Comparison of ENCODE assay signal across 1 cellular context in the genomic region with DNA sequence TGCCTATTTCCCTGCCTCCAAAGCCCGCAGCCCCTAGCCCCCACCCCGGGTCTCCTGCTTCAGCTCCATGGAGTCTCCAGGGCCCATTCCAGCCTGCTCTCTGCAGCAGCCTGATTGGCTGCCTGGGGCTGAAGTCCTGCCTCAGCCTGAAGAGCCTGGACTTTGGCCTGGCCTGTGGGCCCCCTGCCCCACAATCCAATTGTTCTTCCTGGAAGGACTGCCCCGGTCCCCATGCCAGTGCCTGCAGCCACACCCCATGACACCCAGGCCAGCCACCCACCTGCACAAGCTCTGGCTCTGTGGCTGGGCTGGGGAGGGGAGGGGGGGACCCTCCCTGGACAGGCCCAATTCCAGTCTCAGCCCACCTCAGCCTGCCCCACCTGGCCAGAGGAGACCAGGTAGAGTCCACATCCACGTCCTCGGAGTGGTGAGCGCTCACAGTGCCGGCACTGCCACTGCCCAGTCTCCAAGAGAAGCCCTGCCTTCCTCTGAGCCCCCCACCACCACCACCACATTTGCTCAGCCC.
TF ChIP-seq lines count a peak whose summit lies in the region.

No MANE protein-coding gene starts in this region.

TF ChIP-seq in HepG2, 621 proteins besides CTCF, POLR2A, EP300 and RAD21 (continued from another document and continues in another):
- no peak; the same call in 1 of the 2 replicates for TF ChIP-seq ZSCAN31 (CRISPR knock-in tag; IDR thresholded peaks at IDR 0.05; ENCODE audit: low read depth)
- no peak for TF ChIP-seq ZNF672 (CRISPR knock-in tag; IDR thresholded peaks at IDR 0.05)
- TF ChIP-seq POLR2AphosphoS2 (IDR thresholded peaks at IDR 0.05; ENCODE audit: low read depth, low read length): no peak
- TF ChIP-seq CAMTA2 (CRISPR knock-in tag; IDR thresholded peaks at IDR 0.05; ENCODE audit: borderline replicate concordance): no peak; the same call in 1 of the 2 replicates
- no peak for TF ChIP-seq SIN3B (IDR thresholded peaks at IDR 0.05; ENCODE audit: low read length)
- TF ChIP-seq HNRNPUL1 (IDR thresholded peaks at IDR 0.05; ENCODE audit: low read depth, low read length): no peak
- TF ChIP-seq TCF7L2 (IDR thresholded peaks at IDR 0.05; ENCODE audit: low read depth, low read length): no peak
- TF ChIP-seq ZNF691 (CRISPR knock-in tag; IDR thresholded peaks at IDR 0.05; ENCODE audit: borderline replicate concordance, low read depth): no peak
- no peak for TF ChIP-seq ZFP41 (CRISPR knock-in tag; IDR thresholded peaks at IDR 0.05; ENCODE audit: borderline replicate concordance)
- TF ChIP-seq ZNF660 (CRISPR knock-in tag; IDR thresholded peaks at IDR 0.05; ENCODE audit: borderline replicate concordance, low read depth): no peak
- no peak for TF ChIP-seq ZNF235 (CRISPR knock-in tag; IDR thresholded peaks at IDR 0.05; ENCODE audit: borderline replicate concordance)
- 0 out of 2 replicates have a peak, but pooled peaks have one; percentile 12 for TF ChIP-seq GPN1 (CRISPR knock-in tag; IDR thresholded peaks at IDR 0.05; ENCODE audit: borderline replicate concordance)
- no peak for TF ChIP-seq STAT5B (CRISPR knock-in tag; IDR thresholded peaks at IDR 0.05)
- peak; percentile 87 for TF ChIP-seq HDAC2 (CRISPR knock-in tag; IDR thresholded peaks at IDR 0.05)
- TF ChIP-seq ZNF563 (CRISPR knock-in tag; IDR thresholded peaks at IDR 0.05): peak; percentile 52
- TF ChIP-seq, protein P1, sequence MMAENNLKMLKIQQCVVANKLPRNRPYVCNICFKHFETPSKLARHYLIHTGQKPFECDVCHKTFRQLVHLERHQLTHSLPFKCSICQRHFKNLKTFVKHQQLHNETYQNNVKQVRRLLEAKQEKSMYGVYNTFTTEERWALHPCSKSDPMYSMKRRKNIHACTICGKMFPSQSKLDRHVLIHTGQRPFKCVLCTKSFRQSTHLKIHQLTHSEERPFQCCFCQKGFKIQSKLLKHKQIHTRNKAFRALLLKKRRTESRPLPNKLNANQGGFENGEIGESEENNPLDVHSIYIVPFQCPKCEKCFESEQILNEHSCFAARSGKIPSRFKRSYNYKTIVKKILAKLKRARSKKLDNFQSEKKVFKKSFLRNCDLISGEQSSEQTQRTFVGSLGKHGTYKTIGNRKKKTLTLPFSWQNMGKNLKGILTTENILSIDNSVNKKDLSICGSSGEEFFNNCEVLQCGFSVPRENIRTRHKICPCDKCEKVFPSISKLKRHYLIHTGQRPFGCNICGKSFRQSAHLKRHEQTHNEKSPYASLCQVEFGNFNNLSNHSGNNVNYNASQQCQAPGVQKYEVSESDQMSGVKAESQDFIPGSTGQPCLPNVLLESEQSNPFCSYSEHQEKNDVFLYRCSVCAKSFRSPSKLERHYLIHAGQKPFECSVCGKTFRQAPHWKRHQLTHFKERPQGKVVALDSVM (CRISPR knock-in tag; IDR thresholded peaks at IDR 0.05): peak; percentile 10; the same call in 1 of the 2 replicates
- no peak for TF ChIP-seq SIX4 (CRISPR knock-in tag; IDR thresholded peaks at IDR 0.05)
- TF ChIP-seq, protein P2, sequence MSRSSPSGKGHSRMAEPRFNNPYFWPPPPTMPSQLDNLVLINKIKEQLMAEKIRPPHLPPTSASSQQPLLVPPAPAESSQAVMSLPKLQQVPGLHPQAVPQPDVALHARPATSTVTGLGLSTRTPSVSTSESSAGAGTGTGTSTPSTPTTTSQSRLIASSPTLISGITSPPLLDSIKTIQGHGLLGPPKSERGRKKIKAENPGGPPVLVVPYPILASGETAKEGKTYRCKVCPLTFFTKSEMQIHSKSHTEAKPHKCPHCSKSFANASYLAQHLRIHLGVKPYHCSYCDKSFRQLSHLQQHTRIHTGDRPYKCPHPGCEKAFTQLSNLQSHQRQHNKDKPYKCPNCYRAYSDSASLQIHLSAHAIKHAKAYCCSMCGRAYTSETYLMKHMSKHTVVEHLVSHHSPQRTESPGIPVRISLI (CRISPR knock-in tag; IDR thresholded peaks at IDR 0.05; ENCODE audit: borderline replicate concordance): no peak
- TF ChIP-seq MZF1 (CRISPR knock-in tag; IDR thresholded peaks at IDR 0.05; ENCODE audit: borderline replicate concordance): no peak
- no peak for TF ChIP-seq ZNF230 (CRISPR knock-in tag; IDR thresholded peaks at IDR 0.05)
- TF ChIP-seq TOE1 (CRISPR knock-in tag; IDR thresholded peaks at IDR 0.05): no peak
- TF ChIP-seq GMEB2 (CRISPR knock-in tag; IDR thresholded peaks at IDR 0.05; ENCODE audit: low read depth): no peak
- TF ChIP-seq ETV5 (CRISPR knock-in tag; IDR thresholded peaks at IDR 0.05; ENCODE audit: borderline replicate concordance): peak; percentile 80
- no peak for TF ChIP-seq ZNF749 (CRISPR knock-in tag; IDR thresholded peaks at IDR 0.05; ENCODE audit: borderline replicate concordance)
- no peak for TF ChIP-seq SMAD9 (CRISPR knock-in tag; IDR thresholded peaks at IDR 0.05)
- TF ChIP-seq ZNF747 (CRISPR knock-in tag; IDR thresholded peaks at IDR 0.05; ENCODE audit: borderline replicate concordance): peak; percentile 81; the same call in 1 of the 2 replicates
- no peak for TF ChIP-seq TP53 (CRISPR knock-in tag; conservative IDR thresholded peaks at IDR 0.05)
- no peak for TF ChIP-seq ZNF781 (CRISPR knock-in tag; IDR thresholded peaks at IDR 0.05; ENCODE audit: borderline replicate concordance, not compliant biosample characterization)
- peak; percentile 95 for TF ChIP-seq ELF3 (CRISPR knock-in tag; IDR thresholded peaks at IDR 0.05)
- TF ChIP-seq MED13 (CRISPR knock-in tag; IDR thresholded peaks at IDR 0.05): no peak
- TF ChIP-seq PRPF4 (IDR thresholded peaks at IDR 0.05; ENCODE audit: low read depth, low read length, poor library complexity, severe bottlenecking): no peak
- no peak for TF ChIP-seq HOXA7 (CRISPR knock-in tag; IDR thresholded peaks at IDR 0.05)
- peak; percentile 91; the same call in 1 of the 2 replicates for TF ChIP-seq SMAD3 (CRISPR knock-in tag; IDR thresholded peaks at IDR 0.05)
- TF ChIP-seq ZFY (CRISPR knock-in tag; IDR thresholded peaks at IDR 0.05): peak; percentile 78
- TF ChIP-seq, protein P3, sequence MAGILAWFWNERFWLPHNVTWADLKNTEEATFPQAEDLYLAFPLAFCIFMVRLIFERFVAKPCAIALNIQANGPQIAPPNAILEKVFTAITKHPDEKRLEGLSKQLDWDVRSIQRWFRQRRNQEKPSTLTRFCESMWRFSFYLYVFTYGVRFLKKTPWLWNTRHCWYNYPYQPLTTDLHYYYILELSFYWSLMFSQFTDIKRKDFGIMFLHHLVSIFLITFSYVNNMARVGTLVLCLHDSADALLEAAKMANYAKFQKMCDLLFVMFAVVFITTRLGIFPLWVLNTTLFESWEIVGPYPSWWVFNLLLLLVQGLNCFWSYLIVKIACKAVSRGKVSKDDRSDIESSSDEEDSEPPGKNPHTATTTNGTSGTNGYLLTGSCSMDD (CRISPR knock-in tag; IDR thresholded peaks at IDR 0.05): no peak
- TF ChIP-seq PHB2 (IDR thresholded peaks at IDR 0.05; ENCODE audit: partially characterized antibody): no peak
- TF ChIP-seq, protein P4, sequence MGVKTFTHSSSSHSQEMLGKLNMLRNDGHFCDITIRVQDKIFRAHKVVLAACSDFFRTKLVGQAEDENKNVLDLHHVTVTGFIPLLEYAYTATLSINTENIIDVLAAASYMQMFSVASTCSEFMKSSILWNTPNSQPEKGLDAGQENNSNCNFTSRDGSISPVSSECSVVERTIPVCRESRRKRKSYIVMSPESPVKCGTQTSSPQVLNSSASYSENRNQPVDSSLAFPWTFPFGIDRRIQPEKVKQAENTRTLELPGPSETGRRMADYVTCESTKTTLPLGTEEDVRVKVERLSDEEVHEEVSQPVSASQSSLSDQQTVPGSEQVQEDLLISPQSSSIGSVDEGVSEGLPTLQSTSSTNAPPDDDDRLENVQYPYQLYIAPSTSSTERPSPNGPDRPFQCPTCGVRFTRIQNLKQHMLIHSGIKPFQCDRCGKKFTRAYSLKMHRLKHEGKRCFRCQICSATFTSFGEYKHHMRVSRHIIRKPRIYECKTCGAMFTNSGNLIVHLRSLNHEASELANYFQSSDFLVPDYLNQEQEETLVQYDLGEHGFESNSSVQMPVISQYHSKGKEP (CRISPR knock-in tag; IDR thresholded peaks at IDR 0.05): no peak
- no peak for TF ChIP-seq KLF13 (CRISPR knock-in tag; IDR thresholded peaks at IDR 0.05)
- peak; percentile 91 for TF ChIP-seq SOX13 (IDR thresholded peaks at IDR 0.05)
- TF ChIP-seq SOX13 (CRISPR knock-in tag; conservative IDR thresholded peaks at IDR 0.05 in 1 of 2, IDR thresholded peaks at IDR 0.05 in 1 of 2): peak in 1 of 2 experiments; percentile 98; a peak in 2 of 4 replicates
- TF ChIP-seq CEBPG (CRISPR knock-in tag; IDR thresholded peaks at IDR 0.05): peak; percentile 39
- peak; percentile 75 for TF ChIP-seq ZKSCAN8 (CRISPR knock-in tag; IDR thresholded peaks at IDR 0.05; ENCODE audit: borderline replicate concordance)
- no peak for TF ChIP-seq RFX1 (IDR thresholded peaks at IDR 0.05)
- no peak for TF ChIP-seq GABPA (IDR thresholded peaks at IDR 0.05; ENCODE audit: low read depth, low read length)
- peak; percentile 70 for TF ChIP-seq GABPA (CRISPR knock-in tag; IDR thresholded peaks at IDR 0.05; ENCODE audit: low read depth)
- peak; percentile 81 for TF ChIP-seq GATAD1 (CRISPR knock-in tag; IDR thresholded peaks at IDR 0.05)
- TF ChIP-seq RXRA (CRISPR knock-in tag; IDR thresholded peaks at IDR 0.05): peak; percentile 87
- no peak for TF ChIP-seq BRF2 (CRISPR knock-in tag; IDR thresholded peaks at IDR 0.05)
- TF ChIP-seq ZNF263 (CRISPR knock-in tag; IDR thresholded peaks at IDR 0.05): no peak
- 0 out of 2 replicates have a peak, but pooled peaks have one; percentile 25 for TF ChIP-seq CREB3 (CRISPR knock-in tag; IDR thresholded peaks at IDR 0.05)
- TF ChIP-seq ZBTB7B (CRISPR knock-in tag; IDR thresholded peaks at IDR 0.05): peak; percentile 96
- no peak for TF ChIP-seq NFE2L2 (IDR thresholded peaks at IDR 0.05; ENCODE audit: low read length)
- TF ChIP-seq, protein P5, sequence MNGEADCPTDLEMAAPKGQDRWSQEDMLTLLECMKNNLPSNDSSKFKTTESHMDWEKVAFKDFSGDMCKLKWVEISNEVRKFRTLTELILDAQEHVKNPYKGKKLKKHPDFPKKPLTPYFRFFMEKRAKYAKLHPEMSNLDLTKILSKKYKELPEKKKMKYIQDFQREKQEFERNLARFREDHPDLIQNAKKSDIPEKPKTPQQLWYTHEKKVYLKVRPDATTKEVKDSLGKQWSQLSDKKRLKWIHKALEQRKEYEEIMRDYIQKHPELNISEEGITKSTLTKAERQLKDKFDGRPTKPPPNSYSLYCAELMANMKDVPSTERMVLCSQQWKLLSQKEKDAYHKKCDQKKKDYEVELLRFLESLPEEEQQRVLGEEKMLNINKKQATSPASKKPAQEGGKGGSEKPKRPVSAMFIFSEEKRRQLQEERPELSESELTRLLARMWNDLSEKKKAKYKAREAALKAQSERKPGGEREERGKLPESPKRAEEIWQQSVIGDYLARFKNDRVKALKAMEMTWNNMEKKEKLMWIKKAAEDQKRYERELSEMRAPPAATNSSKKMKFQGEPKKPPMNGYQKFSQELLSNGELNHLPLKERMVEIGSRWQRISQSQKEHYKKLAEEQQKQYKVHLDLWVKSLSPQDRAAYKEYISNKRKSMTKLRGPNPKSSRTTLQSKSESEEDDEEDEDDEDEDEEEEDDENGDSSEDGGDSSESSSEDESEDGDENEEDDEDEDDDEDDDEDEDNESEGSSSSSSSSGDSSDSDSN (CRISPR knock-in tag; IDR thresholded peaks at IDR 0.05): peak; percentile 81
- TF ChIP-seq PLRG1 (conservative IDR thresholded peaks at IDR 0.05): no peak
- no peak for TF ChIP-seq NPAS2 (CRISPR knock-in tag; IDR thresholded peaks at IDR 0.05; ENCODE audit: borderline replicate concordance)
- TF ChIP-seq, protein P6, sequence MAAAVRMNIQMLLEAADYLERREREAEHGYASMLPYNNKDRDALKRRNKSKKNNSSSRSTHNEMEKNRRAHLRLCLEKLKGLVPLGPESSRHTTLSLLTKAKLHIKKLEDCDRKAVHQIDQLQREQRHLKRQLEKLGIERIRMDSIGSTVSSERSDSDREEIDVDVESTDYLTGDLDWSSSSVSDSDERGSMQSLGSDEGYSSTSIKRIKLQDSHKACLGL (CRISPR knock-in tag; IDR thresholded peaks at IDR 0.05): no peak; the same call in 1 of the 2 replicates
